In genomic region chr12:57600395-57600794, GRCh38 we compare ENCODE assay signal across 21 cellular contexts. TPM values are rescaled to one million over a fixed set of nuclear protein-coding genes. Genes with fewer than 3 reads are reported as not detected.
"Had no signal": no experiment of that assay in that cellular context is flagged by ENCODE, and none has a peak within 500 bp of the region (broad histone marks: within the 10 kb centered on the region; RNA-seq: fewer than 3 reads in every experiment).

No MANE protein-coding gene starts in this region.

- H3K4me3 ChIP-seq: coronary artery, dorsolateral prefrontal cortex, esophagus muscularis mucosa, gastroesophageal sphincter, heart right ventricle, left lung, lower lobe of right lung, mucosa of descending colon had no signal

- H3K27ac ChIP-seq: coronary artery, esophagus muscularis mucosa, foreskin keratinocyte, gastroesophageal sphincter, heart right ventricle, left lung, lower lobe of right lung had no signal

- DNase-seq: dermis blood vessel endothelial cell; dorsolateral prefrontal cortex; effector CD4-positive, alpha-beta T cell; effector memory CD4-positive, alpha-beta T cell; foreskin keratinocyte; heart right ventricle; hippocampal formation; left cardiac atrium; left lung; left ventricle myocardium superior; lower lobe of right lung; mesenchymal stem cell; mucosa of descending colon; naive B cell had no signal

- H3K9me3 Mint-ChIP-seq: mesothelial cell of epicardium, naive B cell had no signal

- H3K27ac Mint-ChIP-seq: mesothelial cell of epicardium had no signal

- H3K4me3 Mint-ChIP-seq: mesothelial cell of epicardium, naive B cell had no signal

- H3K9me3 ChIP-seq: esophagus muscularis mucosa, gastroesophageal sphincter, heart right ventricle, left lung, lower lobe of right lung, mucosa of descending colon had no signal

- H3K27me3 ChIP-seq: dorsolateral prefrontal cortex, esophagus muscularis mucosa, foreskin keratinocyte, gastroesophageal sphincter had no signal

- ATAC-seq: foreskin keratinocyte, gastroesophageal sphincter, heart right ventricle, left cardiac atrium, left lung, left ventricle myocardium superior, lower lobe of right lung, mucosa of descending colon had no signal

RNA-seq across cellular contexts. Expression of gene B4GALNT1, which starts 32.6 kb away (rescaled TPM):
- total RNA-seq: dermis blood vessel endothelial cell, lung microvascular endothelial cell had no signal

RNA-seq across cellular contexts. Expression of gene KIF5A, which starts 50.6 kb away (rescaled TPM):
- total RNA-seq: mesenteric fat pad, myocyte had no signal
